ENCODE assay signal across 8 cellular contexts in the genomic region with DNA sequence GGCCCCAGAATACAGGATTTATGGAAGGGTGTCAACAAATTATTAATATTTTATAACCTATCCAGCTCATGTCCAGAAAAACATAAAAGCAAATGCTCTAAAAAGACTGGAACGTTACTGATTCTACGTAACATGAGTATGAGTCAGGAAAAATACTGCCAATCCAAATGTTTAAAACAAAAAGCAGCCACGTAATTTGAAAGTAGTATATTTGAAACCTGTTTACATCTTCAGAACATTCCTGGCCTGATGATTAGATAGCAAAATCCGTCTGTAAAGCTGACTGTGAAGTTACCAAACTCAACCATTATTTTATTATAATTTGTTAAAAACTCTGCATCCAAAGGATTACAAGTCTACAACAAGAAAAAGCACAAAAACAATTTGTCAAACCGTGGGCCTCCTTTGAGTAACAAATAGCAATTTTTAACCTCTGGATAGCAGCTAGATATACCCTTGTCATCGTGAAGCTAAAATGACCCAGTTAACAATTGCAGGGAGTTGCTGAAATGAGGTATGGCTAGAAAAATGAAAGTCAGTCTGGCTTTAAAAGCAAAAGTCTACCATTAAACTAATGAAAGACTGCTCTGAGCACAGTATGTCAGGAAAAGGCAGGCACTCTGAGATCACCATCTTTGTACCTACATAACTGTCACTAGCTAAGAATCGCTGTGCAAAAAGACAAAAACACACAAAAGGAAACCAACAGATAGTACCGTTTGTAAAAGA. TPM values are rescaled to one million over a fixed set of nuclear protein-coding genes. Genes with fewer than 3 reads are reported as not detected.
DNase-seq lines count a peak whose midpoint lies in the region; ATAC-seq and TF ChIP-seq lines count a peak whose summit lies in the region.

No MANE protein-coding gene starts in this region.

- H2BK120ac ChIP-seq in mesendoderm (ENCODE audit: low read depth, low read length): no peak overlapping the region

- no peak for ATAC-seq in GM21360 (IDR thresholded peaks at IDR 0.05; ENCODE audit: unreplicated experiment)

- H3K27ac ChIP-seq in ACC112 (ENCODE audit: low read depth, low read length) (peak overlapping the region; percentile 90), HL-60 (replicated peaks) (peak overlapping the region; percentile 97), breast epithelium (peak overlapping the region; percentile 92 to 99), mesendoderm (ENCODE audit: low read depth, low read length) (no peak overlapping the region)

- H3K4ac ChIP-seq in mesendoderm (ENCODE audit: low read depth, low read length): no peak overlapping the region

- H3K79me1 ChIP-seq in mesendoderm (ENCODE audit: low read length): peaks cover 4% of the 10 kb centered on the region

- 0 out of 2 replicates have a peak, but pooled peaks cover 10% of the 10 kb centered on the region for H3K36me3 ChIP-seq in ACC112 (ENCODE audit: insufficient read depth, low read length)
- no peaks in the 10 kb centered on the region for H3K36me3 ChIP-seq in breast epithelium
- no peaks in the 10 kb centered on the region for H3K36me3 ChIP-seq in mesendoderm (ENCODE audit: control insufficient read depth, insufficient read depth, low read length)

- intact Hi-C loops in breast epithelium (cut with DNase I; ENCODE audit: low total_unique reads): no loop called here
- intact Hi-C loops in posterior cingulate gyrus (cut with DNase I): no loop called here
- intact Hi-C loops in head of caudate nucleus (cut with DNase I): no loop called here

- H4K5ac ChIP-seq in mesendoderm (ENCODE audit: low read length): no peak overlapping the region

- peak overlapping the region; percentile 93 for H3K56ac ChIP-seq in mesendoderm (ENCODE audit: low read length)

- H3K9ac ChIP-seq in mesendoderm (ENCODE audit: low read length): peak overlapping the region; percentile 77

- no CpG with 5 or more reads among the region's 8 CpGs for WGBS in mesendoderm (ENCODE audit: extremely low coverage, insufficient coverage, low lambda C conversion rate)

- TF ChIP-seq POLR2A in breast epithelium (IDR thresholded peaks at IDR 0.05): no peak

- H2BK5ac ChIP-seq in mesendoderm (ENCODE audit: low read length): no peak overlapping the region

- H3K4me1 ChIP-seq in ACC112 (ENCODE audit: control insufficient read depth, insufficient read depth, low read length, unreplicated experiment): peaks cover 58% of the 10 kb centered on the region
- H3K4me1 ChIP-seq in breast epithelium: peaks cover 0 to 6% of the 10 kb centered on the region in 2 donors
- H3K4me1 ChIP-seq in mesendoderm (ENCODE audit: control insufficient read depth, low read depth, low read length): no peaks in the 10 kb centered on the region

- H3K79me2 ChIP-seq in ACC112 (ENCODE audit: control insufficient read depth, insufficient read depth, low read length, unreplicated experiment) (peaks cover 99% of the 10 kb centered on the region), mesendoderm (ENCODE audit: control insufficient read depth, insufficient read depth, low read length) (peaks cover 63% of the 10 kb centered on the region)

- H3K27me3 ChIP-seq in ACC112 (ENCODE audit: insufficient read depth, low read length): no peaks in the 10 kb centered on the region
- H3K27me3 ChIP-seq in HL-60 (ENCODE audit: insufficient read depth, poor library complexity, severe bottlenecking): no peaks in the 10 kb centered on the region
- no peaks in the 10 kb centered on the region for H3K27me3 ChIP-seq in breast epithelium
- H3K27me3 ChIP-seq in mesendoderm (ENCODE audit: insufficient read depth, low read length, poor library complexity): no peaks in the 10 kb centered on the region

- TF ChIP-seq CTCF in HL-60 (IDR thresholded peaks at IDR 0.05; ENCODE audit: insufficient read depth, low read length): no peak
- TF ChIP-seq CTCF in breast epithelium (IDR thresholded peaks at IDR 0.05): no peak

- peak overlapping the region; percentile 98 for H3K4me3 ChIP-seq in ACC112 (ENCODE audit: low read depth, low read length)
- H3K4me3 ChIP-seq in HL-60 (replicated peaks; ENCODE audit: insufficient read depth, low read length): peak overlapping the region; percentile 66
- peak overlapping the region; percentile 76 to 99 (median 82) for H3K4me3 ChIP-seq in breast epithelium
- peak overlapping the region; percentile 71 for H3K4me3 ChIP-seq in mesendoderm (ENCODE audit: low read length)

- H4K8ac ChIP-seq in mesendoderm (ENCODE audit: low read depth, low read length): no peak overlapping the region

- DNase-seq in HL-60 (ENCODE audit: low read depth in 1 of 2, low spot score in 1 of 2): no peak
- no peak for DNase-seq in breast epithelium (ENCODE audit: low spot score in 2 of 2)
- no peak for DNase-seq in mesendoderm
- DNase-seq in posterior cingulate gyrus: no peak
- DNase-seq in head of caudate nucleus: no peak
- DNase-seq in retina: no peak

- H3K4me2 ChIP-seq in mesendoderm (ENCODE audit: low read length): peak overlapping the region; percentile 47

- H3K18ac ChIP-seq in mesendoderm (ENCODE audit: low read length): no peak overlapping the region

- no peak overlapping the region for H2BK15ac ChIP-seq in mesendoderm (replicated peaks; ENCODE audit: low read depth)

- H2AFZ ChIP-seq in ACC112 (ENCODE audit: low read length, unreplicated experiment): no peak overlapping the region

- no peaks in the 10 kb centered on the region for H3K9me3 ChIP-seq in breast epithelium

- H3K23ac ChIP-seq in mesendoderm (ENCODE audit: low read length): no peak overlapping the region

- H2AK5ac ChIP-seq in mesendoderm (ENCODE audit: low read length): no peak overlapping the region

RNA-seq across cellular contexts. Expression of gene UBR4, which starts 1.2 kb away (rescaled TPM):
- total RNA-seq in breast epithelium: 100 to 1,000 TPM; 114 to 145 (median 140) TPM
- 30.5 TPM for polyA plus RNA-seq in mesendoderm (2013, experiment 1 of 2)
- 27.3 TPM for polyA plus RNA-seq in mesendoderm (2013, experiment 2 of 2)

RNA-seq across cellular contexts. Expression of gene EMC1, which starts 42.5 kb away (rescaled TPM):
- 10 to 100 TPM; 22.3 to 42.3 (median 32.3) TPM for total RNA-seq in breast epithelium
- polyA plus RNA-seq in mesendoderm (2013, experiment 1 of 2): 42.0 TPM
- polyA plus RNA-seq in mesendoderm (2013, experiment 2 of 2): 43.7 TPM

RNA-seq across cellular contexts. Expression of gene MRTO4, which starts 42.7 kb away (rescaled TPM):
- total RNA-seq in breast epithelium: 10 to 100 TPM; 18.9 to 35.4 (median 27.4) TPM
- 77.1 TPM for polyA plus RNA-seq in mesendoderm (2013, experiment 1 of 2)
- 77.5 TPM for polyA plus RNA-seq in mesendoderm (2013, experiment 2 of 2)
